21 cellular contexts compared by ENCODE assay signal in genomic region chr1:240046000-240046399, GRCh38. TPM values are rescaled to one million over a fixed set of nuclear protein-coding genes. Genes with fewer than 3 reads are reported as not detected.
"Had no signal": no experiment of that assay in that cellular context is flagged by ENCODE, and none has a peak within 500 bp of the region (broad histone marks: within the 10 kb centered on the region; RNA-seq: fewer than 3 reads in every experiment).

No MANE protein-coding gene starts in this region.

- ATAC-seq: Panc1, T-cell had no signal

- H3K4me2 ChIP-seq: SK-N-SH had no signal

- H3K27me3 Mint-ChIP-seq: T-cell had no signal

- H3K9me2 ChIP-seq: SK-N-SH had no signal

- H3K4me3 Mint-ChIP-seq: T-cell had no signal

- H3K9ac ChIP-seq: SK-N-SH had no signal

- H3K27ac Mint-ChIP-seq: T-cell had no signal

- H3K36me3 Mint-ChIP-seq: T-cell had no signal

- DNase-seq: KBM-7, MV-4-11, NCI-H1048, NCI-H1105, NCI-H1417, NCI-H1436 treated with DMSO at 0.1 percent for 48 hours, NCI-H1694, NCI-H187 treated with DMSO at 0.1 percent for 48 hours, NCI-H2029 treated with DMSO at 0.1 percent for 48 hours, NCI-H2171 treated with DMSO at 0.1 percent for 48 hours, NCI-H345, NCI-H446 treated with DMSO at 0.1 percent for 48 hours, NCI-H510A treated with DMSO at 0.1 percent for 48 hours, NCI-H69, NCI-H774, SHP77, SK-N-SH, SW 1271, T-cell had no signal

- H3K27ac ChIP-seq: RWPE1 had no signal

- H3K4me1 Mint-ChIP-seq: T-cell had no signal

- H3K9me3 Mint-ChIP-seq: T-cell had no signal

- H3K9me3 ChIP-seq: SK-N-SH had no signal

RNA-seq across cellular contexts. Expression of gene FMN2, which starts 45.7 kb away (rescaled TPM):
- total RNA-seq: T-cell had no signal
